In the genomic region with DNA sequence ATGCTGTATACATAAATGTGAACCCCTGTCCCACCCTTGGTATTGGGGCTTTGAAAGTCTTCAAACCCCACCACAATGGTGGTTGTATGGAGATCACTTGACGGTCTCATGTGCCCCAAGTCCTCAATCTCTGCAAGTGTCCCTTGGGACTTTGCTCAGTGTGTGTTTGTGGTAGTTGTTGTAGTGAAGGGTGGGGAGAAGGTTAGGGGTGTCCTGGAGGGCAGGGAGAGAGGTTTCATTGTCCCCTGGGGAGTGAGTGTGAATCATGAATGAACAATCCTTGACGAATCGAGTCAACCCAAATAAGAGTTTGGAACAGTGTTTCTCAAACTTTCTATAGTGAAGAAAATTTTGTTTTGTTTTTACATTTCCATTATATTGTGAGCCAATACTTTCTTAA, we compare ENCODE assay signal across 2 cellular contexts.
TF ChIP-seq lines count a peak whose summit lies in the region.

No MANE protein-coding gene starts in this region.

TF ChIP-seq in GM23338, 12 proteins besides CTCF, POLR2A, EP300 and RAD21:
- no peak for TF ChIP-seq ZNF114 (CRISPR knock-in tag; IDR thresholded peaks at IDR 0.05)
- TF ChIP-seq, protein P1, sequence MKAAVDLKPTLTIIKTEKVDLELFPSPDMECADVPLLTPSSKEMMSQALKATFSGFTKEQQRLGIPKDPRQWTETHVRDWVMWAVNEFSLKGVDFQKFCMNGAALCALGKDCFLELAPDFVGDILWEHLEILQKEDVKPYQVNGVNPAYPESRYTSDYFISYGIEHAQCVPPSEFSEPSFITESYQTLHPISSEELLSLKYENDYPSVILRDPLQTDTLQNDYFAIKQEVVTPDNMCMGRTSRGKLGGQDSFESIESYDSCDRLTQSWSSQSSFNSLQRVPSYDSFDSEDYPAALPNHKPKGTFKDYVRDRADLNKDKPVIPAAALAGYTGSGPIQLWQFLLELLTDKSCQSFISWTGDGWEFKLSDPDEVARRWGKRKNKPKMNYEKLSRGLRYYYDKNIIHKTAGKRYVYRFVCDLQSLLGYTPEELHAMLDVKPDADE (IDR thresholded peaks at IDR 0.05): no peak
- no peak for TF ChIP-seq CREB1 (CRISPR knock-in tag; IDR thresholded peaks at IDR 0.05; ENCODE audit: low read depth)
- TF ChIP-seq POLR2AphosphoS5 (IDR thresholded peaks at IDR 0.05; ENCODE audit: low read depth): no peak
- TF ChIP-seq ZNF331 (CRISPR knock-in tag; IDR thresholded peaks at IDR 0.05; ENCODE audit: low read depth): no peak
- TF ChIP-seq STAT1 (IDR thresholded peaks at IDR 0.05; ENCODE audit: unreplicated experiment): no peak
- no peak for TF ChIP-seq JUNB (IDR thresholded peaks at IDR 0.05; ENCODE audit: unreplicated experiment)
- TF ChIP-seq NANOG (IDR thresholded peaks at IDR 0.05; ENCODE audit: borderline replicate concordance): no peak
- TF ChIP-seq, protein P2, sequence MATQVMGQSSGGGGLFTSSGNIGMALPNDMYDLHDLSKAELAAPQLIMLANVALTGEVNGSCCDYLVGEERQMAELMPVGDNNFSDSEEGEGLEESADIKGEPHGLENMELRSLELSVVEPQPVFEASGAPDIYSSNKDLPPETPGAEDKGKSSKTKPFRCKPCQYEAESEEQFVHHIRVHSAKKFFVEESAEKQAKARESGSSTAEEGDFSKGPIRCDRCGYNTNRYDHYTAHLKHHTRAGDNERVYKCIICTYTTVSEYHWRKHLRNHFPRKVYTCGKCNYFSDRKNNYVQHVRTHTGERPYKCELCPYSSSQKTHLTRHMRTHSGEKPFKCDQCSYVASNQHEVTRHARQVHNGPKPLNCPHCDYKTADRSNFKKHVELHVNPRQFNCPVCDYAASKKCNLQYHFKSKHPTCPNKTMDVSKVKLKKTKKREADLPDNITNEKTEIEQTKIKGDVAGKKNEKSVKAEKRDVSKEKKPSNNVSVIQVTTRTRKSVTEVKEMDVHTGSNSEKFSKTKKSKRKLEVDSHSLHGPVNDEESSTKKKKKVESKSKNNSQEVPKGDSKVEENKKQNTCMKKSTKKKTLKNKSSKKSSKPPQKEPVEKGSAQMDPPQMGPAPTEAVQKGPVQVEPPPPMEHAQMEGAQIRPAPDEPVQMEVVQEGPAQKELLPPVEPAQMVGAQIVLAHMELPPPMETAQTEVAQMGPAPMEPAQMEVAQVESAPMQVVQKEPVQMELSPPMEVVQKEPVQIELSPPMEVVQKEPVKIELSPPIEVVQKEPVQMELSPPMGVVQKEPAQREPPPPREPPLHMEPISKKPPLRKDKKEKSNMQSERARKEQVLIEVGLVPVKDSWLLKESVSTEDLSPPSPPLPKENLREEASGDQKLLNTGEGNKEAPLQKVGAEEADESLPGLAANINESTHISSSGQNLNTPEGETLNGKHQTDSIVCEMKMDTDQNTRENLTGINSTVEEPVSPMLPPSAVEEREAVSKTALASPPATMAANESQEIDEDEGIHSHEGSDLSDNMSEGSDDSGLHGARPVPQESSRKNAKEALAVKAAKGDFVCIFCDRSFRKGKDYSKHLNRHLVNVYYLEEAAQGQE (IDR thresholded peaks at IDR 0.05; ENCODE audit: unreplicated experiment): no peak

TF ChIP-seq in HepG2, 621 proteins besides CTCF, POLR2A, EP300 and RAD21:
- TF ChIP-seq POGK (CRISPR knock-in tag; conservative IDR thresholded peaks at IDR 0.05) (no peak), KLF9 (CRISPR knock-in tag; IDR thresholded peaks at IDR 0.05; ENCODE audit: low read depth) (no peak), PRDM4 (CRISPR knock-in tag; IDR thresholded peaks at IDR 0.05; ENCODE audit: borderline replicate concordance) (no peak), ZNF567 (CRISPR knock-in tag; IDR thresholded peaks at IDR 0.05; ENCODE audit: borderline replicate concordance) (no peak), ZNF260 (CRISPR knock-in tag; IDR thresholded peaks at IDR 0.05; ENCODE audit: borderline replicate concordance, low read depth) (no peak), TGIF2 (CRISPR knock-in tag; IDR thresholded peaks at IDR 0.05) (no peak), PAF1 (CRISPR knock-in tag; IDR thresholded peaks at IDR 0.05) (no peak), ZSCAN30 (CRISPR knock-in tag; IDR thresholded peaks at IDR 0.05) (no peak), ZNF841 (CRISPR knock-in tag; IDR thresholded peaks at IDR 0.05; ENCODE audit: borderline replicate concordance) (no peak)
